16 cellular contexts compared by ENCODE assay signal in the genomic region with DNA sequence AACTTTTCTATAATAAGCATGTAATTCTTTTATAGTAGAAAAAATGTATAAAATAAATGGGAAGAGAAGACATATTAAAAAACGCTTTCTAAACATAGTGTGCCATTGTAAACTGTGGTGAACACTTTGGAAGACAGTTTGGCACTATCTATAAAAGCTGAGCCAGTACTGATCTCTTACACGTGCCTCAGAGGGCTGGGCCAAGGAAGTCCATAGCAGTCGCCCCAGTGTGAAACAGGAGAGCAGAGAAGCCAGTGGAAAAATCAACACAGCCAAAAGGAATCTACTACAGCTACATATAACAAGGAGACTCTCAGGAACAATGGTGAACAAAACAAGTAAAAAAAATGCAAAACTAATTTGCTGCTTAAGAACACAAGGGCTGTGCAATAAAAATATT. TPM values are rescaled to one million over a fixed set of nuclear protein-coding genes. Genes with fewer than 3 reads are reported as not detected.
DNase-seq lines count a peak whose midpoint lies in the region; ATAC-seq, FAIRE-seq and TF ChIP-seq lines count a peak whose summit lies in the region.
"Had no signal": no experiment of that assay in that cellular context is flagged by ENCODE, and none has a peak within 500 bp of the region (broad histone marks: within the 10 kb centered on the region; RNA-seq: fewer than 3 reads in every experiment).

No MANE protein-coding gene starts in this region.

- no peaks in the 10 kb centered on the region for H3K9me3 Mint-ChIP-seq in WTC11

- TF ChIP-seq CTCF in WTC11 (IDR thresholded peaks at IDR 0.05), result no peak
- no peak for TF ChIP-seq CTCF in endothelial cell of umbilical vein (IDR thresholded peaks at IDR 0.05; ENCODE audit: extremely low read depth in 1 of 2, insufficient read depth in 1 of 2, low read depth in 1 of 2, low read length in 2 of 2)
- no peak for TF ChIP-seq CTCF in hepatocyte (IDR thresholded peaks at IDR 0.05; ENCODE audit: poor library complexity)
- no peak for TF ChIP-seq CTCF in psoas muscle (IDR thresholded peaks at IDR 0.05)

- no peaks in the 10 kb centered on the region for H3K9me1 ChIP-seq in endothelial cell of umbilical vein (replicated peaks; ENCODE audit: control insufficient read depth, extremely low read depth, insufficient read depth, low read length)

- dilution Hi-C loops in endothelial cell of umbilical vein (cut with MboI; ENCODE audit: extremely low pct_ligation_motif_present, low sequenced_read_pairs), result no loop called here

- intact Hi-C loops in endothelial cell of umbilical vein (cut with micrococcal nuclease), result no loop called here
- intact Hi-C loops in psoas muscle (cut with DNase I), result no loop called here

- ATAC-seq in WTC11 (no peak), psoas muscle (peak; percentile 39 to 98 (median 60)), HG02852 (IDR thresholded peaks at IDR 0.05; ENCODE audit: unreplicated experiment) (no peak)
- ATAC-seq: HepG2 had no signal

- H3K4me2 ChIP-seq in endothelial cell of umbilical vein (ENCODE audit: insufficient read depth, low read length) (no peak overlapping the region), hepatocyte (no peak overlapping the region)
- H3K4me2 ChIP-seq: BLaER1 had no signal

- H3K4me3 Mint-ChIP-seq in WTC11, result no peak overlapping the region

- no peak overlapping the region for H3K9ac ChIP-seq in endothelial cell of umbilical vein (replicated peaks; ENCODE audit: extremely low read depth, insufficient read depth, low read length)
- H3K9ac ChIP-seq: BLaER1 had no signal

- H3K4me1 Mint-ChIP-seq in WTC11, result peaks cover 24% of the 10 kb centered on the region

- H3K9me3 ChIP-seq in endothelial cell of umbilical vein (replicated peaks; ENCODE audit: control insufficient read depth, insufficient read depth, low read length) (no peaks in the 10 kb centered on the region), hepatocyte (ENCODE audit: low read depth) (no peaks in the 10 kb centered on the region), psoas muscle (no peaks in the 10 kb centered on the region)
- H3K9me3 ChIP-seq: BLaER1 had no signal

- DNase-seq in WTC11 (ENCODE audit: low spot score), result no peak
- DNase-seq in endothelial cell of umbilical vein (ENCODE audit: low read depth, low spot score), result peak; percentile 28
- peak; percentile 39 for DNase-seq in hepatocyte (ENCODE audit: low spot score)
- DNase-seq in psoas muscle, result peak in 1 of 2 donors; percentile 48
- DNase-seq in RCC 7860 (ENCODE audit: low spot score), result no peak
- no peak for DNase-seq in NCI-H524 (lab: John Stamatoyannopoulos, UW)
- DNase-seq: GF-D8, GOT3, MM.1S, NCI-H1105 treated with DMSO at 0.1 percent for 48 hours, NCI-H187 treated with DMSO at 0.1 percent for 48 hours, NCI-H82, SHP77 had no signal

- 53% methylated on average over 3 of the region's 3 CpGs for WGBS in hepatocyte (ENCODE audit: low lambda C conversion rate, missing lambda C conversion rate)
- 15 to 20% (median 19%) methylated on average over 3 of the region's 3 CpGs for whole genome bisulfite sequencing in psoas muscle, 3 donors

- H3K79me2 ChIP-seq in endothelial cell of umbilical vein (ENCODE audit: control insufficient read depth, insufficient read depth, low read length) (no peaks in the 10 kb centered on the region), hepatocyte (no peaks in the 10 kb centered on the region)

- H3K36me3 ChIP-seq in endothelial cell of umbilical vein (ENCODE audit: control insufficient read depth in 2 of 2, extremely low read depth in 1 of 2, insufficient read depth in 2 of 2, low read length in 2 of 2) (peaks cover 25 to 33% of the 10 kb centered on the region in 2 experiments), hepatocyte (replicated peaks; ENCODE audit: insufficient read depth, low read depth) (no peaks in the 10 kb centered on the region), psoas muscle (ENCODE audit: insufficient read depth in 1 of 2, low read depth in 1 of 2) (peaks cover 5 to 95% of the 10 kb centered on the region in 2 donors)

- H2AFZ ChIP-seq in endothelial cell of umbilical vein (ENCODE audit: low read depth, low read length) (no peak overlapping the region), hepatocyte (no peak overlapping the region)

- POLR2A ChIA-PET in WTC11 (lab: Charles Lee), result no interaction called here
- POLR2A ChIA-PET in endothelial cell of umbilical vein (lab: Charles Lee), result no interaction called here

- H3K4me1 ChIP-seq in endothelial cell of umbilical vein (ENCODE audit: control insufficient read depth, extremely low read depth, insufficient read depth, low read length), result no peaks in the 10 kb centered on the region
- H3K4me1 ChIP-seq in hepatocyte (ENCODE audit: insufficient read depth), result no peaks in the 10 kb centered on the region
- peaks cover 7% of the 10 kb centered on the region for H3K4me1 ChIP-seq in psoas muscle

- no peak overlapping the region for H3K27ac ChIP-seq in endothelial cell of umbilical vein (ENCODE audit: insufficient read depth, low read depth, low read length)
- peak overlapping the region; percentile 68 for H3K27ac ChIP-seq in hepatocyte
- no peak overlapping the region for H3K27ac ChIP-seq in psoas muscle
- H3K27ac ChIP-seq: BLaER1 had no signal

- CTCF ChIA-PET in WTC11 (lab: Charles Lee), result interaction anchor here (1.2 kb wide), 1 partner anchor 26 kb away, joined by 3 read pairs; no protein-coding TSS in a partner anchor
- CTCF ChIA-PET in endothelial cell of umbilical vein (lab: Charles Lee), result no interaction called here

- no peaks in the 10 kb centered on the region for H4K20me1 ChIP-seq in endothelial cell of umbilical vein (replicated peaks; ENCODE audit: control insufficient read depth, extremely low read depth, insufficient read depth, low read length)
- no peaks in the 10 kb centered on the region for H4K20me1 ChIP-seq in hepatocyte (ENCODE audit: insufficient read depth, poor library complexity, severe bottlenecking)

- H3K27me3 Mint-ChIP-seq in WTC11 (ENCODE audit: low read depth), result no peaks in the 10 kb centered on the region

- H3K4me3 ChIP-seq in endothelial cell of umbilical vein (replicated peaks in 1 of 3; ENCODE audit: insufficient read depth in 1 of 3, low read depth in 1 of 3, low read length in 3 of 3) (no peak overlapping the region), hepatocyte (no peak overlapping the region), psoas muscle (no peak overlapping the region)
- H3K4me3 ChIP-seq: BLaER1 had no signal

- no peak for FAIRE-seq in endothelial cell of umbilical vein (lab: Jason Lieb, UNC)
- no peak for FAIRE-seq in RCC 7860 (lab: Jason Lieb, UNC)
- FAIRE-seq: HepG2 had no signal

- TF ChIP-seq POLR2A in endothelial cell of umbilical vein (IDR thresholded peaks at IDR 0.05; ENCODE audit: low read depth, low read length), result no peak

- peak overlapping the region; percentile 84 for H3K27ac Mint-ChIP-seq in WTC11

- BruUV-seq in endothelial cell of umbilical vein (replicated peaks; lab: Mats Ljungman, UMichigan), result no TSS peak

- peaks cover 94% of the 10 kb centered on the region for H3K36me3 Mint-ChIP-seq in WTC11

- no peaks in the 10 kb centered on the region for H3K9me2 ChIP-seq in hepatocyte (replicated peaks; ENCODE audit: insufficient read depth)

- H3K27me3 ChIP-seq in endothelial cell of umbilical vein (ENCODE audit: control insufficient read depth in 2 of 2, insufficient read depth in 2 of 2, low read length in 2 of 2) (no peaks in the 10 kb centered on the region), hepatocyte (no peaks in the 10 kb centered on the region), psoas muscle (ENCODE audit: insufficient read depth in 3 of 3, low read length in 2 of 3) (no peaks in the 10 kb centered on the region)
- H3K27me3 ChIP-seq: BLaER1 had no signal

TF ChIP-seq in WTC11, 78 proteins besides CTCF, POLR2A, EP300 and RAD21 (continues in another document):
- no peak for TF ChIP-seq ELF4 (CRISPR knock-in tag; IDR thresholded peaks at IDR 0.05; ENCODE audit: low read depth)

TF ChIP-seq in endothelial cell of umbilical vein, 7 proteins besides CTCF, POLR2A, EP300 and RAD21 (continues in another document):
- TF ChIP-seq, protein P1, sequence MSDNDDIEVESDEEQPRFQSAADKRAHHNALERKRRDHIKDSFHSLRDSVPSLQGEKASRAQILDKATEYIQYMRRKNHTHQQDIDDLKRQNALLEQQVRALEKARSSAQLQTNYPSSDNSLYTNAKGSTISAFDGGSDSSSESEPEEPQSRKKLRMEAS (IDR thresholded peaks at IDR 0.05; ENCODE audit: insufficient read depth, insufficient read length), result no peak
- TF ChIP-seq POLR2AphosphoS5 (IDR thresholded peaks at IDR 0.05; ENCODE audit: insufficient read depth, low read depth, low read length) (no peak), GATA2 (IDR thresholded peaks at IDR 0.05; ENCODE audit: insufficient read depth, insufficient read length, low read depth, low read length) (no peak), FOS (IDR thresholded peaks at IDR 0.05; ENCODE audit: borderline replicate concordance, insufficient read depth, low read length) (no peak), JUN (IDR thresholded peaks at IDR 0.05; ENCODE audit: borderline replicate concordance, insufficient read depth, insufficient read length, low read depth) (no peak)

RNA-seq across cellular contexts. Expression of gene SEPHS1, which starts 20.6 kb away (rescaled TPM):
- 501 to 509 TPM (median 501 TPM) in 3 replicates for total RNA-seq in WTC11 (2021)
- 55.4 and 59.9 TPM in 2 replicates for total RNA-seq in endothelial cell of umbilical vein
- 31.6 and 40.6 TPM in 2 replicates for polyA plus RNA-seq in endothelial cell of umbilical vein
- 45.6 and 53.1 TPM in 2 replicates for polyA plus RNA-seq in endothelial cell of umbilical vein (2011; cell fraction: cytosol; rRNA removed)
- polyA plus RNA-seq in endothelial cell of umbilical vein (2011; cell fraction: nucleus; rRNA removed), result 37.9 and 41.7 TPM in 2 replicates
- polyA plus RNA-seq in endothelial cell of umbilical vein (2012), result 52.0 and 64.4 TPM in 2 replicates
- 80.5 and 82.6 TPM in 2 replicates for polyA minus RNA-seq in endothelial cell of umbilical vein
- polyA minus RNA-seq in endothelial cell of umbilical vein (2011; cell fraction: cytosol; rRNA and poly(A)+ RNA removed), result 46.8 TPM
- 19.1 and 25.1 TPM in 2 replicates for polyA minus RNA-seq in endothelial cell of umbilical vein (2011; cell fraction: nucleus; rRNA and poly(A)+ RNA removed)
- total RNA-seq in hepatocyte, result 48.5 and 52.8 TPM in 2 replicates
- polyA plus RNA-seq in hepatocyte, result 41.5 and 45.9 TPM in 2 replicates
- 10 to 100 TPM; 25.1 to 27.1 (median 25.5) TPM for total RNA-seq in psoas muscle
- polyA plus RNA-seq in psoas muscle, result 10 to 100 TPM; 29.1 to 61.0 (median 29.1) TPM

RNA-seq across cellular contexts. Expression of gene PHYH, which starts 27.7 kb away (rescaled TPM):
- total RNA-seq in WTC11 (2021), result 22.5 to 35.1 TPM (median 32.0 TPM) in 3 replicates
- 9.4 and 9.8 TPM in 2 replicates for total RNA-seq in endothelial cell of umbilical vein
- polyA plus RNA-seq in endothelial cell of umbilical vein, result 4.7 and 5.6 TPM in 2 replicates
- 5.4 and 7.2 TPM in 2 replicates for polyA plus RNA-seq in endothelial cell of umbilical vein (2011; cell fraction: cytosol; rRNA removed)
- 10.4 and 13.0 TPM in 2 replicates for polyA plus RNA-seq in endothelial cell of umbilical vein (2011; cell fraction: nucleus; rRNA removed)
- 13.1 and 14.5 TPM in 2 replicates for polyA plus RNA-seq in endothelial cell of umbilical vein (2012)
- polyA minus RNA-seq in endothelial cell of umbilical vein, result 2.5 and 4.5 TPM in 2 replicates
- 3.2 TPM for polyA minus RNA-seq in endothelial cell of umbilical vein (2011; cell fraction: cytosol; rRNA and poly(A)+ RNA removed)
- polyA minus RNA-seq in endothelial cell of umbilical vein (2011; cell fraction: nucleus; rRNA and poly(A)+ RNA removed), result 2.0 and 3.0 TPM in 2 replicates
- total RNA-seq in hepatocyte, result 50.1 and 62.3 TPM in 2 replicates
- 64.0 and 83.7 TPM in 2 replicates for polyA plus RNA-seq in hepatocyte
- 100 to 1,000 TPM; 129 to 210 (median 183) TPM for total RNA-seq in psoas muscle
- polyA plus RNA-seq in psoas muscle, result 100 to 1,000 TPM in 2 of 3 donors, 10 to 100 TPM in 1; 99.3 to 237 (median 221) TPM

Comparison
In these comparisons a context has a peak if more than half of its experiments do, and no peak if none do; other contexts are left out.
1. ATAC-seq: peak in psoas muscle (4 of 4); none in WTC11 (single experiment) and HG02852 (single experiment).
2. DNase-seq: peak in endothelial cell of umbilical vein (single experiment) and hepatocyte (single experiment); none in WTC11 (single experiment), RCC 7860 (single experiment) and NCI-H524 (0 of 2).